In the genomic region with DNA sequence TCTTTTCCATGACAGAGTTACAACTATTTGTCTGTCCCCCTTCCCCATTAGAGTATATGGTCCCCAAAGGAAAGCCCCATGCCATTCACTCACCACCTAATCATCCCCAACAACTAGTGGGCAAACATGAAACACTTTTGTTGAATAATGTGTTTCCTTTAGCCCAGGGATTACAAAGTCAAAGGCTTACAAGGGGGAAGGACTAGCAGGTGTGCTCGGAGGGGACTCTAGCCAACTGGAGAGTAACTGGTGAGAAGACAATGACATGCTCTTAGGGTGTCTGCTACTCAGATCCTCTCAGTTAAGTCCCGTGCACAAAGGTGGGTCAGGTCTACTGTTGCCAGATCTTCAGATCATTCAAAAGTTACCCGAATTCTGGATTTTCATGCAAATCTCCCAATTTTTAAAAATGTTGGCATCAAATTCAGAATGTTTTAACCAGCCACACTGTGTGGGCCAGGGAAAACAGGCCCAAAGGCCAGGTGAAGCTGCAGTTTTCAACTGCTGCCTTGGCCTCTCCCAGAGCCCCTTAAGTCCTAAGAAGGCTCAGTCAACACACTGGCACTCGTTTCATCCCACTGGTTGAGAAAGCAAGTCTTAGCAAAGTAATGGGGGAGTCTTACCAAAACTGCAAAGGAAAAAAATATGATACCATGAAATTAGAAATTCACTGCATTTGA, we compare ENCODE assay signal across 12 cellular contexts. TPM values are rescaled to one million over a fixed set of nuclear protein-coding genes. Genes with fewer than 3 reads are reported as not detected.
DNase-seq lines count a peak whose midpoint lies in the region; ATAC-seq, FAIRE-seq and TF ChIP-seq lines count a peak whose summit lies in the region.
"Had no signal": no experiment of that assay in that cellular context is flagged by ENCODE, and none has a peak within 500 bp of the region (broad histone marks: within the 10 kb centered on the region; RNA-seq: fewer than 3 reads in every experiment).

No MANE protein-coding gene starts in this region.

- FAIRE-seq in GM12878 (lab: Jason Lieb, UNC): no peak

- H3K23ac ChIP-seq in mesendoderm (ENCODE audit: low read length): no peak overlapping the region

- no peak overlapping the region for H2AK5ac ChIP-seq in mesendoderm (ENCODE audit: low read length)

- H2AFZ ChIP-seq in GM12878 (ENCODE audit: control insufficient read depth, low read depth, low read length): no peak overlapping the region
- H2AFZ ChIP-seq: parathyroid adenoma had no signal

- no peak for TF ChIP-seq EP300 in GM12878 (IDR thresholded peaks at IDR 0.05; ENCODE audit: borderline replicate concordance in 1 of 2, control insufficient read depth in 1 of 2, low read depth in 2 of 2, low read length in 2 of 2)

- H3K4me3 Mint-ChIP-seq in activated T-cell treated with anti-CD3 and anti-CD28 coated beads, Interleukin-2, amount 50 U/mL, for 72 hours: peak overlapping the region in 1 of 2 donors; percentile 71
- H3K4me3 Mint-ChIP-seq in HFFc6: no peak overlapping the region
- H3K4me3 Mint-ChIP-seq in progenitor cell of endocrine pancreas (ENCODE audit: low read depth): no peak overlapping the region

- DNase-seq in activated T-cell treated with anti-CD3 and anti-CD28 coated beads, Interleukin-2, amount 50 U/mL, for 72 hours: no peak
- no peak for DNase-seq in activated T-cell treated with anti-CD3 and anti-CD28 coated beads, Interleukin-2, amount 50 U/mL, for 48 hours
- DNase-seq in HFFc6 (no peak), GM12878 (ENCODE audit: low read depth, low spot score) (no peak), progenitor cell of endocrine pancreas (ENCODE audit: low spot score, unreplicated experiment) (no peak), mesendoderm (no peak)
- DNase-seq: DMS79, midbrain, NCI-H2227 treated with DMSO at 0.1 percent for 48 hours had no signal

- H2BK120ac ChIP-seq in mesendoderm (ENCODE audit: low read depth, low read length): no peak overlapping the region

- H4K5ac ChIP-seq in mesendoderm (ENCODE audit: low read length): no peak overlapping the region

- 58% methylated on average over 4 of the region's 4 CpGs for WGBS in GM12878 (ENCODE audit: insufficient coverage, insufficient replicate concordance, low lambda C conversion rate, missing lambda C conversion rate)
- WGBS in mesendoderm (ENCODE audit: extremely low coverage, insufficient coverage, low lambda C conversion rate): no CpG with 5 or more reads among the region's 4 CpGs

- H4K20me1 ChIP-seq in GM12878 (ENCODE audit: control insufficient read depth, insufficient read depth): no peaks in the 10 kb centered on the region

- SMC1A ChIA-PET in GM12878 (lab: Charles Lee; ENCODE audit: uncharacterized antibody, unreplicated experiment): interaction anchor here (0.8 to 4.7 kb wide), 9 partner anchors 9 to 478 kb away, joined by 3 to 39 read pairs (median 5); a partner anchor contains a TSS

- no peak overlapping the region for H3K18ac ChIP-seq in mesendoderm (ENCODE audit: low read length)

- peaks cover 5% of the 10 kb centered on the region for H3K79me1 ChIP-seq in mesendoderm (ENCODE audit: low read length)

- H2BK5ac ChIP-seq in mesendoderm (ENCODE audit: low read length): no peak overlapping the region

- intact Hi-C loops in GM12878 (cut with micrococcal nuclease; ENCODE audit: unreplicated experiment): no loop called here

- no peak overlapping the region for H4K8ac ChIP-seq in mesendoderm (ENCODE audit: low read depth, low read length)

- CTCF ChIA-PET in GM12878 (lab: Yijun Ruan, JAX): interaction anchor here (1.6 to 8.9 kb wide), 3 partner anchors 11 to 420 kb away, joined by 10 to 77 read pairs (median 11); no protein-coding TSS in a partner anchor

- 0 out of 2 replicates have a peak, but pooled peaks have one; percentile 50 for TF ChIP-seq POLR2A in GM12878 (IDR thresholded peaks at IDR 0.05; ENCODE audit: low read depth, low read length)

- H3K79me2 ChIP-seq in GM12878 (ENCODE audit: control insufficient read depth, insufficient read depth, low read length): peaks cover 10% of the 10 kb centered on the region
- H3K79me2 ChIP-seq in mesendoderm (ENCODE audit: control insufficient read depth, insufficient read depth, low read length): peaks cover 9% of the 10 kb centered on the region

- RAD21 ChIA-PET in GM12878 (lab: Charles Lee; ENCODE audit: unreplicated experiment): interaction anchor here (2.1 kb wide), 1 partner anchor 13 kb away, joined by 10 read pairs; no protein-coding TSS in a partner anchor

- no peaks in the 10 kb centered on the region for H3K4me1 ChIP-seq in GM12878 (ENCODE audit: control insufficient read depth, insufficient read depth, low read length)
- H3K4me1 ChIP-seq in mesendoderm (ENCODE audit: control insufficient read depth, low read depth, low read length): no peaks in the 10 kb centered on the region

- POLR2A ChIA-PET in GM12878 (lab: Charles Lee): no interaction called here

- no peaks in the 10 kb centered on the region for H3K27me3 Mint-ChIP-seq in activated T-cell treated with anti-CD3 and anti-CD28 coated beads, Interleukin-2, amount 50 U/mL, for 72 hours (ENCODE audit: low read depth)
- no peaks in the 10 kb centered on the region; the same call in 1 of the 2 replicates for H3K27me3 Mint-ChIP-seq in HFFc6 (ENCODE audit: insufficient read depth)
- H3K27me3 Mint-ChIP-seq in progenitor cell of endocrine pancreas: no peaks in the 10 kb centered on the region

- ATAC-seq in activated T-cell treated with anti-CD3 and anti-CD28 coated beads, Interleukin-2, amount 50 U/mL, for 72 hours (replicated peaks in 1 of 2): peak in 1 of 2 donors; percentile 51
- no peak; the same call in 2 of the 3 replicates for ATAC-seq in GM12878
- no peak for ATAC-seq in GM21619 (IDR thresholded peaks at IDR 0.05; ENCODE audit: unreplicated experiment)
- no peak for ATAC-seq in HG03354 (IDR thresholded peaks at IDR 0.05; ENCODE audit: poor library complexity, severe bottlenecking, unreplicated experiment)

- H3K4me2 ChIP-seq in GM12878 (ENCODE audit: control insufficient read depth, insufficient read depth) (no peak overlapping the region), mesendoderm (ENCODE audit: low read length) (no peak overlapping the region)

- H3K9ac ChIP-seq in GM12878 (ENCODE audit: control insufficient read depth, insufficient read depth, low read length): no peak overlapping the region
- no peak overlapping the region for H3K9ac ChIP-seq in mesendoderm (ENCODE audit: low read length)
- H3K9ac ChIP-seq: parathyroid adenoma had no signal

- H3K36me3 Mint-ChIP-seq in activated T-cell treated with anti-CD3 and anti-CD28 coated beads, Interleukin-2, amount 50 U/mL, for 72 hours (ENCODE audit: insufficient read depth in 2 of 2): peaks cover 8 to 21% of the 10 kb centered on the region in 2 donors
- H3K36me3 Mint-ChIP-seq in HFFc6 (ENCODE audit: low read depth) (peaks cover 27% of the 10 kb centered on the region), progenitor cell of endocrine pancreas (ENCODE audit: insufficient read depth) (peaks cover 24% of the 10 kb centered on the region)

- TF ChIP-seq RAD21 in GM12878 (IDR thresholded peaks at IDR 0.05; ENCODE audit: insufficient read depth, low read depth, low read length): no peak

- H3K27me3 ChIP-seq in GM12878 (replicated peaks in 1 of 2; ENCODE audit: control insufficient read depth in 2 of 2, insufficient read depth in 2 of 2, low read length in 1 of 2) (no peaks in the 10 kb centered on the region), mesendoderm (ENCODE audit: insufficient read depth, low read length, poor library complexity) (no peaks in the 10 kb centered on the region)

- no peak overlapping the region for H3K27ac ChIP-seq in GM12878 (ENCODE audit: control insufficient read depth, insufficient read depth)
- no peak overlapping the region for H3K27ac ChIP-seq in mesendoderm (ENCODE audit: low read depth, low read length)
- H3K27ac ChIP-seq: parathyroid adenoma had no signal

- peaks cover 54% of the 10 kb centered on the region for H3K4me1 Mint-ChIP-seq in activated T-cell treated with anti-CD3 and anti-CD28 coated beads, Interleukin-2, amount 50 U/mL, for 72 hours (ENCODE audit: low read depth)
- peaks cover 34% of the 10 kb centered on the region for H3K4me1 Mint-ChIP-seq in HFFc6 (ENCODE audit: low read depth)
- H3K4me1 Mint-ChIP-seq in progenitor cell of endocrine pancreas (ENCODE audit: low read depth): peaks cover 26% of the 10 kb centered on the region

- H3K9me3 ChIP-seq in GM12878 (replicated peaks; ENCODE audit: control insufficient read depth, insufficient read depth, low read length): no peaks in the 10 kb centered on the region

- H3K4me3 ChIP-seq in GM12878: no peak overlapping the region
- H3K4me3 ChIP-seq in mesendoderm (ENCODE audit: low read length): no peak overlapping the region

- BruUV-seq in GM12878 (replicated peaks; lab: Mats Ljungman, UMichigan): no TSS peak

- H3K4ac ChIP-seq in mesendoderm (ENCODE audit: low read depth, low read length): no peak overlapping the region

- no peak for TF ChIP-seq CTCF in HFFc6 (IDR thresholded peaks at IDR 0.05)
- TF ChIP-seq CTCF in GM12878 (IDR thresholded peaks at IDR 0.05 in 2 of 3, conservative IDR thresholded peaks at IDR 0.05 in 1 of 3; ENCODE audit: control insufficient read depth in 2 of 3, extremely low read depth in 1 of 3, insufficient read depth in 1 of 3, low read depth in 3 of 3, low read length in 3 of 3): no peak
- no peak for TF ChIP-seq CTCF in progenitor cell of endocrine pancreas (IDR thresholded peaks at IDR 0.05; ENCODE audit: unreplicated experiment)

- H3K9me3 Mint-ChIP-seq in activated T-cell treated with anti-CD3 and anti-CD28 coated beads, Interleukin-2, amount 50 U/mL, for 72 hours: peaks cover 0 to 3% of the 10 kb centered on the region in 2 donors
- H3K9me3 Mint-ChIP-seq in HFFc6 (no peaks in the 10 kb centered on the region), progenitor cell of endocrine pancreas (ENCODE audit: low read depth) (no peaks in the 10 kb centered on the region)

- H2BK15ac ChIP-seq in mesendoderm (replicated peaks; ENCODE audit: low read depth): no peak overlapping the region

- in situ Hi-C loops in GM12878 (cut with MboI): loop anchor here (5.0 kb wide), 1 partner anchor 625 kb away; no protein-coding TSS in a partner anchor

- H3K56ac ChIP-seq in mesendoderm (ENCODE audit: low read length): no peak overlapping the region

- H3K27ac Mint-ChIP-seq in activated T-cell treated with anti-CD3 and anti-CD28 coated beads, Interleukin-2, amount 50 U/mL, for 72 hours: peak overlapping the region; percentile 97
- H3K27ac Mint-ChIP-seq in HFFc6 (peak overlapping the region; percentile 27), progenitor cell of endocrine pancreas (peak overlapping the region; percentile 61)

- H3K36me3 ChIP-seq in GM12878 (ENCODE audit: control insufficient read depth in 2 of 2, insufficient read depth in 2 of 2, low read length in 1 of 2) (peaks cover 3 to 24% of the 10 kb centered on the region in 2 experiments), mesendoderm (ENCODE audit: control insufficient read depth, insufficient read depth, low read length) (no peaks in the 10 kb centered on the region)

RNA-seq across cellular contexts. Expression of a gene that starts 29.7 kb away (rescaled TPM):
- total RNA-seq in activated T-cell treated with anti-CD3 and anti-CD28 coated beads, Interleukin-2, amount 50 U/mL, for 72 hours: 10 to 100 TPM; 72.0 to 93.4 TPM
- total RNA-seq in HFFc6 (2021; fragmentation: NEBNext Ultra II Directional; extraction: Animal tissue kit (Norgen Biotek cat#: 25700)): 10 to 100 TPM; 46.4 to 62.6 (median 51.6) TPM
- 56.5 and 57.3 TPM in 2 replicates for total RNA-seq in GM12878 (2013; cell fraction: nucleolus; rRNA removed)
- total RNA-seq in GM12878 (2014; rRNA removed) (70.4 and 77.0 TPM in 2 replicates), GM12878 (2014; rRNA removed; fragmentation: Illumina TruSeq; extraction: Trizol) (89.9 and 91.6 TPM in 2 replicates), GM12878 (2021) (81.1 and 82.9 TPM in 2 replicates), progenitor cell of endocrine pancreas (66.3 and 68.8 TPM in 2 replicates)
- 27.8 TPM for polyA plus RNA-seq in GM12878 (2011; ENCODE audit: low read depth)
- polyA plus RNA-seq in GM12878 (2011; rRNA removed) (61.8 and 103 TPM in 2 replicates), GM12878 (2014; fragmentation: Illumina TruSeq; extraction: Trizol) (84.0 and 110 TPM in 2 replicates), GM12878 (2014; fragmentation: Nextera tagmentation; extraction: Ambion mirVana) (10 to 100 TPM; 26.6 to 36.6 TPM), GM12878 (2014; rRNA removed) (53.3 and 56.8 TPM in 2 replicates), GM12878 (2016; fragmentation: Nextera tagmentation; extraction: Ambion mirVana) (10 to 100 TPM; 27.0 to 64.4 TPM)
- polyA plus RNA-seq in GM12878 (2011; cell fraction: cytosol; rRNA removed): 20.3 and 24.5 TPM in 2 replicates
- 9.7 and 12.0 TPM in 2 replicates for polyA plus RNA-seq in GM12878 (2011; cell fraction: nucleus; rRNA removed)
- polyA plus RNA-seq in GM12878 (2012): 60.5 and 61.5 TPM in 2 replicates
- 27.8 and 40.1 TPM in 2 replicates for polyA minus RNA-seq in GM12878 (2011; rRNA and poly(A)+ RNA removed)
- 21.4 and 23.3 TPM in 2 replicates for polyA minus RNA-seq in GM12878 (2011; cell fraction: cytosol; rRNA and poly(A)+ RNA removed)
- polyA minus RNA-seq in GM12878 (2011; cell fraction: nucleus; rRNA and poly(A)+ RNA removed): 11.8 and 22.6 TPM in 2 replicates
- polyA plus RNA-seq in mesendoderm (2013, experiment 1 of 2): 40.3 TPM
- polyA plus RNA-seq in mesendoderm (2013, experiment 2 of 2): 39.3 TPM

RNA-seq across cellular contexts. Expression of a gene that starts 34.3 kb away (rescaled TPM):
- 100 to 1,000 TPM; 116 to 125 TPM for total RNA-seq in activated T-cell treated with anti-CD3 and anti-CD28 coated beads, Interleukin-2, amount 50 U/mL, for 72 hours
- 100 to 1,000 TPM; 143 to 168 (median 157) TPM for total RNA-seq in HFFc6 (2021; fragmentation: NEBNext Ultra II Directional; extraction: Animal tissue kit (Norgen Biotek cat#: 25700))
- total RNA-seq in GM12878 (2013; cell fraction: nucleolus; rRNA removed): 47.0 and 47.3 TPM in 2 replicates
- total RNA-seq in GM12878 (2014; rRNA removed) (316 and 345 TPM in 2 replicates), GM12878 (2014; rRNA removed; fragmentation: Illumina TruSeq; extraction: Trizol) (301 and 306 TPM in 2 replicates), GM12878 (2021) (242 and 243 TPM in 2 replicates), progenitor cell of endocrine pancreas (129 TPM in 2 replicates)
- polyA plus RNA-seq in GM12878 (2011; ENCODE audit: low read depth): 39.6 TPM
- polyA plus RNA-seq in GM12878 (2011; rRNA removed) (312 and 365 TPM in 2 replicates), GM12878 (2014; fragmentation: Illumina TruSeq; extraction: Trizol) (394 and 481 TPM in 2 replicates), GM12878 (2014; fragmentation: Nextera tagmentation; extraction: Ambion mirVana) (100 to 1,000 TPM; 699 to 945 TPM), GM12878 (2014; rRNA removed) (492 and 503 TPM in 2 replicates), GM12878 (2016; fragmentation: Nextera tagmentation; extraction: Ambion mirVana) (100 to 1,000 TPM; 522 to 545 TPM)
- polyA plus RNA-seq in GM12878 (2011; cell fraction: cytosol; rRNA removed): 152 and 211 TPM in 2 replicates
- 93.2 and 152 TPM in 2 replicates for polyA plus RNA-seq in GM12878 (2011; cell fraction: nucleus; rRNA removed)
- polyA plus RNA-seq in GM12878 (2012): 190 and 239 TPM in 2 replicates
- polyA minus RNA-seq in GM12878 (2011; rRNA and poly(A)+ RNA removed): 159 and 169 TPM in 2 replicates
- 60.4 and 74.1 TPM in 2 replicates for polyA minus RNA-seq in GM12878 (2011; cell fraction: cytosol; rRNA and poly(A)+ RNA removed)
- polyA minus RNA-seq in GM12878 (2011; cell fraction: nucleus; rRNA and poly(A)+ RNA removed): 11.5 and 18.6 TPM in 2 replicates
- polyA plus RNA-seq in mesendoderm (2013, experiment 1 of 2): 254 TPM
- polyA plus RNA-seq in mesendoderm (2013, experiment 2 of 2): 243 TPM

RNA-seq across cellular contexts. Expression of a gene that starts 59.9 kb away (rescaled TPM):
- total RNA-seq in activated T-cell treated with anti-CD3 and anti-CD28 coated beads, Interleukin-2, amount 50 U/mL, for 72 hours: 10 to 100 TPM; 54.2 to 68.3 TPM
- total RNA-seq in HFFc6 (2021; fragmentation: NEBNext Ultra II Directional; extraction: Animal tissue kit (Norgen Biotek cat#: 25700)): 10 to 100 TPM; 66.5 to 77.6 (median 73.9) TPM
- total RNA-seq in GM12878 (2013; cell fraction: nucleolus; rRNA removed): 69.6 and 75.3 TPM in 2 replicates
- 65.1 and 84.1 TPM in 2 replicates for total RNA-seq in GM12878 (2014; rRNA removed)
- 78.1 and 82.3 TPM in 2 replicates for total RNA-seq in GM12878 (2014; rRNA removed; fragmentation: Illumina TruSeq; extraction: Trizol)
- total RNA-seq in GM12878 (2021): 77.9 and 81.0 TPM in 2 replicates
- polyA plus RNA-seq in GM12878 (2011; ENCODE audit: low read depth): 54.8 TPM
- polyA plus RNA-seq in GM12878 (2011; rRNA removed): 132 and 211 TPM in 2 replicates
- polyA plus RNA-seq in GM12878 (2011; cell fraction: cytosol; rRNA removed): 42.2 and 80.1 TPM in 2 replicates
- polyA plus RNA-seq in GM12878 (2011; cell fraction: nucleus; rRNA removed): 35.0 and 35.5 TPM in 2 replicates
- polyA plus RNA-seq in GM12878 (2012): 40.2 and 48.4 TPM in 2 replicates
- polyA plus RNA-seq in GM12878 (2014; fragmentation: Illumina TruSeq; extraction: Trizol): 120 and 147 TPM in 2 replicates
- 100 to 1,000 TPM; 281 to 427 TPM for polyA plus RNA-seq in GM12878 (2014; fragmentation: Nextera tagmentation; extraction: Ambion mirVana)
- polyA plus RNA-seq in GM12878 (2014; rRNA removed): 55.0 and 87.6 TPM in 2 replicates
- polyA plus RNA-seq in GM12878 (2016; fragmentation: Nextera tagmentation; extraction: Ambion mirVana): 100 to 1,000 TPM; 174 to 181 TPM
- polyA minus RNA-seq in GM12878 (2011; rRNA and poly(A)+ RNA removed): 43.2 and 110 TPM in 2 replicates
- polyA minus RNA-seq in GM12878 (2011; cell fraction: cytosol; rRNA and poly(A)+ RNA removed): 16.0 and 20.5 TPM in 2 replicates
- polyA minus RNA-seq in GM12878 (2011; cell fraction: nucleus; rRNA and poly(A)+ RNA removed): 12.8 and 13.7 TPM in 2 replicates
- 93.9 and 95.5 TPM in 2 replicates for total RNA-seq in progenitor cell of endocrine pancreas
- polyA plus RNA-seq in mesendoderm (2013, experiment 1 of 2): 149 TPM
- 153 TPM for polyA plus RNA-seq in mesendoderm (2013, experiment 2 of 2)

Comparison
In these comparisons a context has a peak if more than half of its experiments do, and no peak if none do; other contexts are left out.
1. H3K27ac Mint-ChIP-seq: peak in every context shown above with its lines; median percentile 97 in activated T-cell treated with anti-CD3 and anti-CD28 coated beads, Interleukin-2, amount 50 U/mL, for 72 hours; 61 in progenitor cell of endocrine pancreas; 27 in HFFc6.